Comparison of ENCODE assay signal across 1 cellular context in genomic region chr3:38651153-38651789, GRCh38.
TF ChIP-seq lines count a peak whose summit lies in the region.

No MANE protein-coding gene starts in this region.

TF ChIP-seq in HepG2, 621 proteins besides CTCF, POLR2A, EP300 and RAD21 (continued from another document):
- TF ChIP-seq ZNF589 (CRISPR knock-in tag; conservative IDR thresholded peaks at IDR 0.05) (no peak), ZNF263 (CRISPR knock-in tag; IDR thresholded peaks at IDR 0.05) (no peak), RFX1 (IDR thresholded peaks at IDR 0.05) (no peak), ZNF709 (CRISPR knock-in tag; IDR thresholded peaks at IDR 0.05) (no peak), FOXO1 (CRISPR knock-in tag; IDR thresholded peaks at IDR 0.05) (no peak), MAFF (IDR thresholded peaks at IDR 0.05; ENCODE audit: low read depth, low read length) (no peak)
- TF ChIP-seq, protein P1, sequence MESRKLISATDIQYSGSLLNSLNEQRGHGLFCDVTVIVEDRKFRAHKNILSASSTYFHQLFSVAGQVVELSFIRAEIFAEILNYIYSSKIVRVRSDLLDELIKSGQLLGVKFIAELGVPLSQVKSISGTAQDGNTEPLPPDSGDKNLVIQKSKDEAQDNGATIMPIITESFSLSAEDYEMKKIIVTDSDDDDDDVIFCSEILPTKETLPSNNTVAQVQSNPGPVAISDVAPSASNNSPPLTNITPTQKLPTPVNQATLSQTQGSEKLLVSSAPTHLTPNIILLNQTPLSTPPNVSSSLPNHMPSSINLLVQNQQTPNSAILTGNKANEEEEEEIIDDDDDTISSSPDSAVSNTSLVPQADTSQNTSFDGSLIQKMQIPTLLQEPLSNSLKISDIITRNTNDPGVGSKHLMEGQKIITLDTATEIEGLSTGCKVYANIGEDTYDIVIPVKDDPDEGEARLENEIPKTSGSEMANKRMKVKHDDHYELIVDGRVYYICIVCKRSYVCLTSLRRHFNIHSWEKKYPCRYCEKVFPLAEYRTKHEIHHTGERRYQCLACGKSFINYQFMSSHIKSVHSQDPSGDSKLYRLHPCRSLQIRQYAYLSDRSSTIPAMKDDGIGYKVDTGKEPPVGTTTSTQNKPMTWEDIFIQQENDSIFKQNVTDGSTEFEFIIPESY (CRISPR knock-in tag; IDR thresholded peaks at IDR 0.05), result peak; percentile 37; the same call in 1 of the 2 replicates
- TF ChIP-seq, protein P2, sequence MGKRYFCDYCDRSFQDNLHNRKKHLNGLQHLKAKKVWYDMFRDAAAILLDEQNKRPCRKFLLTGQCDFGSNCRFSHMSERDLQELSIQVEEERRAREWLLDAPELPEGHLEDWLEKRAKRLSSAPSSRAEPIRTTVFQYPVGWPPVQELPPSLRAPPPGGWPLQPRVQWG (CRISPR knock-in tag; IDR thresholded peaks at IDR 0.05; ENCODE audit: borderline replicate concordance, low read depth), result no peak
- TF ChIP-seq, protein P3, sequence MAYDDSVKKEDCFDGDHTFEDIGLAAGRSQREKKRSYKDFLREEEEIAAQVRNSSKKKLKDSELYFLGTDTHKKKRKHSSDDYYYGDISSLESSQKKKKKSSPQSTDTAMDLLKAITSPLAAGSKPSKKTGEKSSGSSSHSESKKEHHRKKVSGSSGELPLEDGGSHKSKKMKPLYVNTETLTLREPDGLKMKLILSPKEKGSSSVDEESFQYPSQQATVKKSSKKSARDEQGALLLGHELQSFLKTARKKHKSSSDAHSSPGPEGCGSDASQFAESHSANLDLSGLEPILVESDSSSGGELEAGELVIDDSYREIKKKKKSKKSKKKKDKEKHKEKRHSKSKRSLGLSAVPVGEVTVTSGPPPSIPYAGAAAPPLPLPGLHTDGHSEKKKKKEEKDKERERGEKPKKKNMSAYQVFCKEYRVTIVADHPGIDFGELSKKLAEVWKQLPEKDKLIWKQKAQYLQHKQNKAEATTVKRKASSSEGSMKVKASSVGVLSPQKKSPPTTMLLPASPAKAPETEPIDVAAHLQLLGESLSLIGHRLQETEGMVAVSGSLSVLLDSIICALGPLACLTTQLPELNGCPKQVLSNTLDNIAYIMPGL (CRISPR knock-in tag; IDR thresholded peaks at IDR 0.05; ENCODE audit: borderline replicate concordance in 1 of 2, low read depth in 1 of 2), result peak in 1 of 2 experiments; percentile 47; a peak in 1 of 4 replicates
